ENCODE assay signal across 1 cellular context in genomic region chr10:56319386-56319785, GRCh38.
TF ChIP-seq lines count a peak whose summit lies in the region.

No MANE protein-coding gene starts in this region.

TF ChIP-seq in HepG2, 621 proteins besides CTCF, POLR2A, EP300 and RAD21 (continued from another document):
- TF ChIP-seq AKNA (CRISPR knock-in tag; IDR thresholded peaks at IDR 0.05; ENCODE audit: borderline replicate concordance) (no peak), ZNF878 (CRISPR knock-in tag; IDR thresholded peaks at IDR 0.05) (no peak), MBD4 (IDR thresholded peaks at IDR 0.05; ENCODE audit: borderline replicate concordance, low read length) (no peak), ZNF850 (CRISPR knock-in tag; conservative IDR thresholded peaks at IDR 0.05) (no peak), SUZ12 (IDR thresholded peaks at IDR 0.05; ENCODE audit: low read depth, low read length) (no peak), SP140L (CRISPR knock-in tag; IDR thresholded peaks at IDR 0.05; ENCODE audit: borderline replicate concordance) (no peak), MEIS2 (CRISPR knock-in tag; IDR thresholded peaks at IDR 0.05) (no peak)
